10 cellular contexts compared by ENCODE assay signal in the genomic region with DNA sequence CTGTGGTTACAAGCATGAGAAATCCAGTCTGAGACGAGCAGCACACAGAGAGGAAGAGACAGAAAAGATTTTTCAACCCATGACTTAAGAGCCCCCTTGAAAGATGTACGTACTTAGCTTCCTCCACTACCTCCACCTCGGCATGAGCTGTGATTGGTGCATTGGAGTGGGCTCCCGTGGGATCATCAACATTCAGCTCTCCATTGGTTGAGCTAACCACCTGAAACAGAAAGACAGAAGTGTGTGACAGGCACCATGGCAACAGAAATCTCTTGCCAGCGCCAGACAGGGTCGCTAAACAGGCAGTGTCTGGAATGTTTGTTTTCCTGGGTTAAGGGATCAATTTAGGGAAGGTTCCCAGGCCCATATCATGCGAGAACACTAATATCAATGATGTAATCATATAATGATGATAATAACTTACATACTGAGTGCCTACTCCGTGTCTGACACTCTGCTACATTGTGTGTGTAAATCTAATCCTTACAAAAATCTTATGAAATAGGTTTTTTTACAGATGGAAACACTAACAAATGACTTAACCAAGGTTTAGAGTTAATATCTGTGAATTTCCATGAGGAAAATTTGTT. TPM values are rescaled to one million over a fixed set of nuclear protein-coding genes. Genes with fewer than 3 reads are reported as not detected.
DNase-seq lines count a peak whose midpoint lies in the region; ATAC-seq, FAIRE-seq and TF ChIP-seq lines count a peak whose summit lies in the region.
"Had no signal": no experiment of that assay in that cellular context is flagged by ENCODE, and none has a peak within 500 bp of the region (broad histone marks: within the 10 kb centered on the region; RNA-seq: fewer than 3 reads in every experiment).

No MANE protein-coding gene starts in this region.

- H3K4me3 ChIP-seq in left ventricle myocardium inferior = no peak overlapping the region

- POLR2A ChIA-PET in CD4-positive, alpha-beta T cell (lab: Charles Lee) = no interaction called here

- peak; percentile 88 for FAIRE-seq in GM19239 (lab: Jason Lieb, UNC)

- H3K27me3 Mint-ChIP-seq in progenitor cell of endocrine pancreas = no peaks in the 10 kb centered on the region
- no peaks in the 10 kb centered on the region for H3K27me3 Mint-ChIP-seq in CD4-positive, alpha-beta T cell
- H3K27me3 Mint-ChIP-seq: T-cell had no signal

- ATAC-seq in HG03108 (IDR thresholded peaks at IDR 0.05; ENCODE audit: unreplicated experiment) = peak; percentile 50
- ATAC-seq in CD4-positive, alpha-beta T cell (ENCODE audit: poor library complexity) = no peak
- ATAC-seq: T-cell had no signal

- H3K9me3 ChIP-seq in left ventricle myocardium inferior (replicated peaks) = no peaks in the 10 kb centered on the region
- H3K9me3 ChIP-seq in CD4-positive, alpha-beta T cell (ENCODE audit: control insufficient read depth, low read length) = no peaks in the 10 kb centered on the region

- no peaks in the 10 kb centered on the region for H3K4me1 ChIP-seq in left ventricle myocardium inferior

- H3K27ac ChIP-seq in left ventricle myocardium inferior (replicated peaks) = no peak overlapping the region
- no peak overlapping the region for H3K27ac ChIP-seq in CD4-positive, alpha-beta T cell (ENCODE audit: low read depth, low read length)

- no peaks in the 10 kb centered on the region for H3K27me3 ChIP-seq in left ventricle myocardium inferior (ENCODE audit: low read depth)
- H3K27me3 ChIP-seq in CD4-positive, alpha-beta T cell (ENCODE audit: control insufficient read depth, insufficient read depth, low read length) = no peaks in the 10 kb centered on the region

- peak overlapping the region; percentile 45 for H3K4me3 Mint-ChIP-seq in progenitor cell of endocrine pancreas (ENCODE audit: low read depth)
- no peak overlapping the region for H3K4me3 Mint-ChIP-seq in CD4-positive, alpha-beta T cell
- H3K4me3 Mint-ChIP-seq: T-cell had no signal

- peaks cover 43% of the 10 kb centered on the region for H3K36me3 ChIP-seq in left ventricle myocardium inferior

- DNase-seq in GM19239 (ENCODE audit: insufficient read length, low spot score) (peak; percentile 52), anterior cingulate cortex (lab: John Stamatoyannopoulos, UW) (peak in 36 of 58 donors; percentile 5 to 72 (median 41)), progenitor cell of endocrine pancreas (ENCODE audit: low spot score, unreplicated experiment) (no peak), left ventricle myocardium inferior (no peak), dedifferentiated amniotic fluid mesenchymal stem cell (ENCODE audit: extremely low spot score) (no peak)
- DNase-seq in stimulated activated naive CD4-positive, alpha-beta T cell treated with Interleukin-2 at 50 U/mL for 16 hours (lab: John Stamatoyannopoulos, UW) = no peak
- DNase-seq in CD4-positive, alpha-beta T cell = no peak
- DNase-seq: KG1, T-cell had no signal

- peaks cover 8% of the 10 kb centered on the region for H3K36me3 Mint-ChIP-seq in progenitor cell of endocrine pancreas (ENCODE audit: insufficient read depth)
- H3K36me3 Mint-ChIP-seq in CD4-positive, alpha-beta T cell (ENCODE audit: low read depth) = peaks cover 55% of the 10 kb centered on the region

- CTCF ChIA-PET in CD4-positive, alpha-beta T cell (lab: Charles Lee) = no interaction called here

- TF ChIP-seq CTCF in progenitor cell of endocrine pancreas (IDR thresholded peaks at IDR 0.05; ENCODE audit: unreplicated experiment) = no peak
- no peak for TF ChIP-seq CTCF in left ventricle myocardium inferior (IDR thresholded peaks at IDR 0.05; ENCODE audit: borderline replicate concordance)
- TF ChIP-seq CTCF in CD4-positive, alpha-beta T cell (IDR thresholded peaks at IDR 0.05) = no peak

- no peaks in the 10 kb centered on the region for H3K9me3 Mint-ChIP-seq in progenitor cell of endocrine pancreas (ENCODE audit: low read depth)
- no peaks in the 10 kb centered on the region for H3K9me3 Mint-ChIP-seq in CD4-positive, alpha-beta T cell
- H3K9me3 Mint-ChIP-seq: T-cell had no signal

- intact Hi-C loops in left ventricle myocardium inferior (cut with micrococcal nuclease) = no loop called here
- intact Hi-C loops in CD4-positive, alpha-beta T cell (cut with DNase I, micrococcal nuclease) = no loop called here

- peaks cover 36% of the 10 kb centered on the region for H3K4me1 Mint-ChIP-seq in progenitor cell of endocrine pancreas (ENCODE audit: low read depth)
- no peaks in the 10 kb centered on the region for H3K4me1 Mint-ChIP-seq in CD4-positive, alpha-beta T cell (ENCODE audit: low read depth)

- peak overlapping the region; percentile 71 for H3K27ac Mint-ChIP-seq in progenitor cell of endocrine pancreas
- no peak overlapping the region for H3K27ac Mint-ChIP-seq in CD4-positive, alpha-beta T cell
- H3K27ac Mint-ChIP-seq: T-cell had no signal

RNA-seq across cellular contexts. Expression of a gene that starts 17.5 kb away (rescaled TPM):
- 491 and 499 TPM in 2 replicates for total RNA-seq in progenitor cell of endocrine pancreas
- total RNA-seq in left ventricle myocardium inferior = 102 TPM
- 100 to 1,000 TPM; 167 to 169 TPM for total RNA-seq in CD4-positive, alpha-beta T cell

RNA-seq across cellular contexts. Expression of a gene that starts 28.8 kb away (rescaled TPM):
- total RNA-seq in progenitor cell of endocrine pancreas (7.3 and 8.1 TPM in 2 replicates), left ventricle myocardium inferior (2.0 TPM)
- under 1 TPM; 0.14 to 0.19 TPM for total RNA-seq in CD4-positive, alpha-beta T cell

Comparison
In these comparisons a context has a peak if more than half of its experiments do, and no peak if none do; other contexts are left out.
1. DNase-seq: peak in GM19239 (single experiment) and anterior cingulate cortex (36 of 58); none in progenitor cell of endocrine pancreas (single experiment), stimulated activated naive CD4-positive, alpha-beta T cell treated with Interleukin-2 at 50 U/mL for 16 hours (single experiment), left ventricle myocardium inferior (single experiment), CD4-positive, alpha-beta T cell (0 of 10) and dedifferentiated amniotic fluid mesenchymal stem cell (single experiment).